1 cellular context compared by ENCODE assay signal in the genomic region with DNA sequence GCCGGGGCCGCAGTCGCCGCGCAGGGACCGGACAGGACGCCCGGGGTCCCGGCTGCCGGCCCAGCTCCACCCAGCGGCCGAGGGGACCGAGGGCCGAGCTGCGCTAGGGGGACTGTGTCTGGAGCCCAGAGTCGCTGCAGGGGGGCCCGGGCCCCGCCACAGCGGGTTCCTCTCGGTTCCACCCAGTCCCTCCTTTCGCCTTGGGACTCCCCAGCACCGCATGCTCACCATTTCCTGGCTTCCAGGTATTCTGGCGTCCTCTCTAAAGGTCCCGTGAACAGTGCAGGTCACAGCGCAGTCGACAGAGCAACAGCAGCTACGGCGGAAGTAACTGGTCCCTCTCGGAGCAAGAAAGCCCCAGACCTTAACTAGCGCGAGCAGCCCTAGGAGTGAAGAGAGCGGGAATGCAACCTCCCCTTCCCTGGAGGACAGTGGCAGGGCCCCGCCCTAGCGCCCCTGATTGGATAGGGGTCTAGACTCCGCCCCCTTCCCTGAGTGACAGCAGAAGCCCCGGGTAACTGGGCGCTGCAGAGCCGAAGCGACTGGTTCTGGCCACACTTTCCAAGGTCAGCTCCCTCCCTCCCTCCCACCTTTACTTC.
A peak's percentile ranks its signal among the peaks of the same experiment; 100 is the strongest.
TF ChIP-seq lines count a peak whose summit lies in the region.

ZNF878 (minus strand) TSS at position 391 of the 599 bp plus-strand sequence; CDS start at position 231, 160 bp downstream.

TF ChIP-seq in HepG2, 621 proteins besides CTCF, POLR2A, EP300 and RAD21 (continued from another document and continues in another):
- TF ChIP-seq, protein P1, sequence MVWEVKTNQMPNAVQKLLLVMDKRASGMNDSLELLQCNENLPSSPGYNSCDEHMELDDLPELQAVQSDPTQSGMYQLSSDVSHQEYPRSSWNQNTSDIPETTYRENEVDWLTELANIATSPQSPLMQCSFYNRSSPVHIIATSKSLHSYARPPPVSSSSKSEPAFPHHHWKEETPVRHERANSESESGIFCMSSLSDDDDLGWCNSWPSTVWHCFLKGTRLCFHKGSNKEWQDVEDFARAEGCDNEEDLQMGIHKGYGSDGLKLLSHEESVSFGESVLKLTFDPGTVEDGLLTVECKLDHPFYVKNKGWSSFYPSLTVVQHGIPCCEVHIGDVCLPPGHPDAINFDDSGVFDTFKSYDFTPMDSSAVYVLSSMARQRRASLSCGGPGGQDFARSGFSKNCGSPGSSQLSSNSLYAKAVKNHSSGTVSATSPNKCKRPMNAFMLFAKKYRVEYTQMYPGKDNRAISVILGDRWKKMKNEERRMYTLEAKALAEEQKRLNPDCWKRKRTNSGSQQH (CRISPR knock-in tag; IDR thresholded peaks at IDR 0.05; ENCODE audit: low read depth): no peak
- TF ChIP-seq THAP9 (CRISPR knock-in tag; IDR thresholded peaks at IDR 0.05; ENCODE audit: borderline replicate concordance) (peak; percentile 46; the same call in 1 of the 2 replicates), IRF2 (CRISPR knock-in tag; IDR thresholded peaks at IDR 0.05) (peak; percentile 83), ZNF589 (CRISPR knock-in tag; conservative IDR thresholded peaks at IDR 0.05) (0 out of 2 replicates have a peak, but pooled peaks have one; percentile 81), ZNF652 (CRISPR knock-in tag; IDR thresholded peaks at IDR 0.05; ENCODE audit: borderline replicate concordance, low read depth) (no peak), SPEN (CRISPR knock-in tag; IDR thresholded peaks at IDR 0.05; ENCODE audit: low read depth) (peak; percentile 78), HDAC1 (CRISPR knock-in tag; IDR thresholded peaks at IDR 0.05) (peak; percentile 77), TAF1 (CRISPR knock-in tag; IDR thresholded peaks at IDR 0.05) (peak; percentile 100), MAF1 (CRISPR knock-in tag; IDR thresholded peaks at IDR 0.05; ENCODE audit: borderline replicate concordance) (no peak), GRHL1 (CRISPR knock-in tag; conservative IDR thresholded peaks at IDR 0.05) (no peak), ZUFSP (CRISPR knock-in tag; IDR thresholded peaks at IDR 0.05; ENCODE audit: borderline replicate concordance) (no peak), FIP1L1 (IDR thresholded peaks at IDR 0.05; ENCODE audit: borderline replicate concordance, insufficient read depth, low read depth, low read length) (no peak), REXO4 (CRISPR knock-in tag; IDR thresholded peaks at IDR 0.05; ENCODE audit: borderline replicate concordance) (no peak), ZFY (CRISPR knock-in tag; IDR thresholded peaks at IDR 0.05) (peak; percentile 74), MXD4 (CRISPR knock-in tag; IDR thresholded peaks at IDR 0.05) (0 out of 2 replicates have a peak, but pooled peaks have one; percentile 41), THAP7 (CRISPR knock-in tag; IDR thresholded peaks at IDR 0.05) (peak; percentile 71; the same call in 1 of the 2 replicates), TEAD3 (CRISPR knock-in tag; optimal IDR thresholded peaks at IDR 0.05; ENCODE audit: borderline replicate concordance) (peak; percentile 75), HNF4A (CRISPR knock-in tag; IDR thresholded peaks at IDR 0.05) (no peak), IRF9 (CRISPR knock-in tag; IDR thresholded peaks at IDR 0.05; ENCODE audit: borderline replicate concordance) (peak; percentile 94), ZNF431 (CRISPR knock-in tag; IDR thresholded peaks at IDR 0.05; ENCODE audit: borderline replicate concordance, low read depth) (peak; percentile 66; the same call in 1 of the 2 replicates), CSRNP2 (CRISPR knock-in tag; conservative IDR thresholded peaks at IDR 0.05; ENCODE audit: low read depth) (no peak), CREM (IDR thresholded peaks at IDR 0.05) (peak; percentile 36; the same call in 1 of the 2 replicates), CREM (CRISPR knock-in tag; IDR thresholded peaks at IDR 0.05) (no peak), CREB3 (CRISPR knock-in tag; IDR thresholded peaks at IDR 0.05) (peak; percentile 83; the same call in 1 of the 2 replicates), ZNF746 (CRISPR knock-in tag; IDR thresholded peaks at IDR 0.05) (no peak; the same call in 1 of the 2 replicates), ZBTB1 (CRISPR knock-in tag; IDR thresholded peaks at IDR 0.05; ENCODE audit: borderline replicate concordance) (no peak), ZNF207 (IDR thresholded peaks at IDR 0.05; ENCODE audit: borderline replicate concordance) (no peak), ZNF441 (CRISPR knock-in tag; IDR thresholded peaks at IDR 0.05; ENCODE audit: borderline replicate concordance) (peak; percentile 78; the same call in 1 of the 2 replicates), WIZ (CRISPR knock-in tag; IDR thresholded peaks at IDR 0.05) (no peak), ZFP90 (CRISPR knock-in tag; IDR thresholded peaks at IDR 0.05; ENCODE audit: borderline replicate concordance) (peak; percentile 91), SMARCC2 (IDR thresholded peaks at IDR 0.05) (no peak), ZEB1 (IDR thresholded peaks at IDR 0.05; ENCODE audit: insufficient replicate concordance, low read depth) (peak; percentile 62)
- TF ChIP-seq, protein P2, sequence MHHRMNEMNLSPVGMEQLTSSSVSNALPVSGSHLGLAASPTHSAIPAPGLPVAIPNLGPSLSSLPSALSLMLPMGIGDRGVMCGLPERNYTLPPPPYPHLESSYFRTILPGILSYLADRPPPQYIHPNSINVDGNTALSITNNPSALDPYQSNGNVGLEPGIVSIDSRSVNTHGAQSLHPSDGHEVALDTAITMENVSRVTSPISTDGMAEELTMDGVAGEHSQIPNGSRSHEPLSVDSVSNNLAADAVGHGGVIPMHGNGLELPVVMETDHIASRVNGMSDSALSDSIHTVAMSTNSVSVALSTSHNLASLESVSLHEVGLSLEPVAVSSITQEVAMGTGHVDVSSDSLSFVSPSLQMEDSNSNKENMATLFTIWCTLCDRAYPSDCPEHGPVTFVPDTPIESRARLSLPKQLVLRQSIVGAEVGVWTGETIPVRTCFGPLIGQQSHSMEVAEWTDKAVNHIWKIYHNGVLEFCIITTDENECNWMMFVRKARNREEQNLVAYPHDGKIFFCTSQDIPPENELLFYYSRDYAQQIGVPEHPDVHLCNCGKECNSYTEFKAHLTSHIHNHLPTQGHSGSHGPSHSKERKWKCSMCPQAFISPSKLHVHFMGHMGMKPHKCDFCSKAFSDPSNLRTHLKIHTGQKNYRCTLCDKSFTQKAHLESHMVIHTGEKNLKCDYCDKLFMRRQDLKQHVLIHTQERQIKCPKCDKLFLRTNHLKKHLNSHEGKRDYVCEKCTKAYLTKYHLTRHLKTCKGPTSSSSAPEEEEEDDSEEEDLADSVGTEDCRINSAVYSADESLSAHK (CRISPR knock-in tag; IDR thresholded peaks at IDR 0.05; ENCODE audit: borderline replicate concordance): no peak
- TF ChIP-seq, protein P3, sequence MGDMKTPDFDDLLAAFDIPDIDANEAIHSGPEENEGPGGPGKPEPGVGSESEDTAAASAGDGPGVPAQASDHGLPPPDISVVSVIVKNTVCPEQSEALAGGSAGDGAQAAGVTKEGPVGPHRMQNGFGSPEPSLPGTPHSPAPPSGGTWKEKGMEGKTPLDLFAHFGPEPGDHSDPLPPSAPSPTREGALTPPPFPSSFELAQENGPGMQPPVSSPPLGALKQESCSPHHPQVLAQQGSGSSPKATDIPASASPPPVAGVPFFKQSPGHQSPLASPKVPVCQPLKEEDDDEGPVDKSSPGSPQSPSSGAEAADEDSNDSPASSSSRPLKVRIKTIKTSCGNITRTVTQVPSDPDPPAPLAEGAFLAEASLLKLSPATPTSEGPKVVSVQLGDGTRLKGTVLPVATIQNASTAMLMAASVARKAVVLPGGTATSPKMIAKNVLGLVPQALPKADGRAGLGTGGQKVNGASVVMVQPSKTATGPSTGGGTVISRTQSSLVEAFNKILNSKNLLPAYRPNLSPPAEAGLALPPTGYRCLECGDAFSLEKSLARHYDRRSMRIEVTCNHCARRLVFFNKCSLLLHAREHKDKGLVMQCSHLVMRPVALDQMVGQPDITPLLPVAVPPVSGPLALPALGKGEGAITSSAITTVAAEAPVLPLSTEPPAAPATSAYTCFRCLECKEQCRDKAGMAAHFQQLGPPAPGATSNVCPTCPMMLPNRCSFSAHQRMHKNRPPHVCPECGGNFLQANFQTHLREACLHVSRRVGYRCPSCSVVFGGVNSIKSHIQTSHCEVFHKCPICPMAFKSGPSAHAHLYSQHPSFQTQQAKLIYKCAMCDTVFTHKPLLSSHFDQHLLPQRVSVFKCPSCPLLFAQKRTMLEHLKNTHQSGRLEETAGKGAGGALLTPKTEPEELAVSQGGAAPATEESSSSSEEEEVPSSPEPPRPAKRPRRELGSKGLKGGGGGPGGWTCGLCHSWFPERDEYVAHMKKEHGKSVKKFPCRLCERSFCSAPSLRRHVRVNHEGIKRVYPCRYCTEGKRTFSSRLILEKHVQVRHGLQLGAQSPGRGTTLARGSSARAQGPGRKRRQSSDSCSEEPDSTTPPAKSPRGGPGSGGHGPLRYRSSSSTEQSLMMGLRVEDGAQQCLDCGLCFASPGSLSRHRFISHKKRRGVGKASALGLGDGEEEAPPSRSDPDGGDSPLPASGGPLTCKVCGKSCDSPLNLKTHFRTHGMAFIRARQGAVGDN (CRISPR knock-in tag; IDR thresholded peaks at IDR 0.05): peak; percentile 90
- TF ChIP-seq, protein P4, sequence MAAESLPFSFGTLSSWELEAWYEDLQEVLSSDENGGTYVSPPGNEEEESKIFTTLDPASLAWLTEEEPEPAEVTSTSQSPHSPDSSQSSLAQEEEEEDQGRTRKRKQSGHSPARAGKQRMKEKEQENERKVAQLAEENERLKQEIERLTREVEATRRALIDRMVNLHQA (CRISPR knock-in tag; IDR thresholded peaks at IDR 0.05): no peak
